ENCODE assay signal across 1 cellular context in genomic region chr12:42760550-42760949, GRCh38.
TF ChIP-seq lines count a peak whose summit lies in the region.

No MANE protein-coding gene starts in this region.

TF ChIP-seq in GM23338, 12 proteins besides CTCF, POLR2A, EP300 and RAD21:
- no peak for TF ChIP-seq ZNF462 (CRISPR knock-in tag; IDR thresholded peaks at IDR 0.05)
- no peak for TF ChIP-seq STAT1 (IDR thresholded peaks at IDR 0.05; ENCODE audit: unreplicated experiment)
- TF ChIP-seq JUNB (IDR thresholded peaks at IDR 0.05; ENCODE audit: unreplicated experiment): no peak
- TF ChIP-seq CREB1 (CRISPR knock-in tag; IDR thresholded peaks at IDR 0.05; ENCODE audit: low read depth): no peak
- TF ChIP-seq EZH2 (IDR thresholded peaks at IDR 0.05; ENCODE audit: low read depth, unreplicated experiment): no peak
- TF ChIP-seq POLR2AphosphoS5 (IDR thresholded peaks at IDR 0.05; ENCODE audit: low read depth): no peak
- TF ChIP-seq ZNF331 (CRISPR knock-in tag; IDR thresholded peaks at IDR 0.05; ENCODE audit: low read depth): no peak
- TF ChIP-seq, protein P1, sequence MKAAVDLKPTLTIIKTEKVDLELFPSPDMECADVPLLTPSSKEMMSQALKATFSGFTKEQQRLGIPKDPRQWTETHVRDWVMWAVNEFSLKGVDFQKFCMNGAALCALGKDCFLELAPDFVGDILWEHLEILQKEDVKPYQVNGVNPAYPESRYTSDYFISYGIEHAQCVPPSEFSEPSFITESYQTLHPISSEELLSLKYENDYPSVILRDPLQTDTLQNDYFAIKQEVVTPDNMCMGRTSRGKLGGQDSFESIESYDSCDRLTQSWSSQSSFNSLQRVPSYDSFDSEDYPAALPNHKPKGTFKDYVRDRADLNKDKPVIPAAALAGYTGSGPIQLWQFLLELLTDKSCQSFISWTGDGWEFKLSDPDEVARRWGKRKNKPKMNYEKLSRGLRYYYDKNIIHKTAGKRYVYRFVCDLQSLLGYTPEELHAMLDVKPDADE (IDR thresholded peaks at IDR 0.05): no peak
- TF ChIP-seq EZH2phosphoT487 (IDR thresholded peaks at IDR 0.05; ENCODE audit: unreplicated experiment): no peak
- TF ChIP-seq ZNF114 (CRISPR knock-in tag; IDR thresholded peaks at IDR 0.05): no peak
- no peak for TF ChIP-seq NANOG (IDR thresholded peaks at IDR 0.05; ENCODE audit: borderline replicate concordance)
- TF ChIP-seq REST (IDR thresholded peaks at IDR 0.05; ENCODE audit: unreplicated experiment): no peak
